32 cellular contexts compared by ENCODE assay signal in the genomic region with DNA sequence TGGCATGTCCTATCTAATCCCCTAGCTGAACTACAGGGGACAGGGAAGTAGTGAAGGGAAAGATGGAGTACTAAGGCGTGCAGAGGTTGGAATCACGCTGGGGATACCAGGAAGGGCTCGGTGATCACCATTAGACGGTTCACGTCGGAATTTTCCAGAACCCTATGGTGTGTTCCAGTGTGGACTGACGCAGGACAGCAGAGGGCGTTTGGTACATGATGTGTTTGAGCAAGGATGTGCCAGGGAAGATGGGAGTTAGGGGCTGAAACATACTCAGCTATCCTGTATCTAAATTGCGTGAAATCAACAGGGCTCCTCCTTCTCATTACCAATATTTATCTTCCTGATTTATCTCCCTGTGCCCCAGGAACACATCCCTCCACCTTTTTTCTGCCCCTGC. TPM values are rescaled to one million over a fixed set of nuclear protein-coding genes. Genes with fewer than 3 reads are reported as not detected.
A peak's percentile ranks its signal among the peaks of the same experiment; 100 is the strongest.
DNase-seq lines count a peak whose midpoint lies in the region; ATAC-seq, FAIRE-seq and TF ChIP-seq lines count a peak whose summit lies in the region.
"Had no signal": no experiment of that assay in that cellular context is flagged by ENCODE, and none has a peak within 500 bp of the region (broad histone marks: within the 10 kb centered on the region; RNA-seq: fewer than 3 reads in every experiment).

No MANE protein-coding gene starts in this region.

- intact Hi-C loops in K562 (cut with micrococcal nuclease): loop anchor here (5.0 to 10.0 kb wide), 2 partner anchors 67 to 660 kb away; no protein-coding TSS in a partner anchor
- intact Hi-C loops in CD4-positive, alpha-beta T cell (cut with DNase I, micrococcal nuclease): no loop called here

- no peaks in the 10 kb centered on the region for H4K20me1 ChIP-seq in K562 (replicated peaks; ENCODE audit: control insufficient read depth, insufficient read depth, low read length)
- no peaks in the 10 kb centered on the region for H4K20me1 ChIP-seq in Karpas-422 (ENCODE audit: insufficient read depth, low read depth, low read length)

- no peaks in the 10 kb centered on the region for H3K79me1 ChIP-seq in mesenchymal stem cell (replicated peaks; ENCODE audit: low read length, poor library complexity, severe bottlenecking)

- peak; percentile 20 for FAIRE-seq in GM12891 (lab: Jason Lieb, UNC)
- FAIRE-seq in K562 (lab: Jason Lieb, UNC): no peak
- FAIRE-seq: bronchial epithelial cell, D721Med had no signal

- H3K27me3 ChIP-seq in BE2C (no peaks in the 10 kb centered on the region), K562 (ENCODE audit: control insufficient read depth in 2 of 2, insufficient read depth in 2 of 2, low read length in 2 of 2) (peaks cover under 1 to 5% of the 10 kb centered on the region in 2 experiments; a peak in 2 of 5 replicates), mesenchymal stem cell (ENCODE audit: control insufficient read depth in 1 of 2, insufficient read depth in 1 of 2, low read length in 2 of 2) (peaks cover 0 to 15% of the 10 kb centered on the region in 2 experiments), Karpas-422 (ENCODE audit: low read length) (no peaks in the 10 kb centered on the region)
- H3K27me3 ChIP-seq in CD4-positive, alpha-beta T cell (ENCODE audit: control insufficient read depth, insufficient read depth, low read length): no peaks in the 10 kb centered on the region
- H3K27me3 ChIP-seq: ovary, vagina had no signal

- H3K9ac ChIP-seq in K562 (ENCODE audit: insufficient read depth in 1 of 2, low read depth in 2 of 2, low read length in 2 of 2) (no peak overlapping the region), mesenchymal stem cell (ENCODE audit: low read length) (no peak overlapping the region), Karpas-422 (ENCODE audit: low read length) (no peak overlapping the region)

- H3K27ac Mint-ChIP-seq in CD4-positive, alpha-beta T cell: no peak overlapping the region
- H3K27ac Mint-ChIP-seq: activated CD8-positive, alpha-beta T cell treated with anti-CD3 and anti-CD28 coated beads, Interleukin-2, amount 10 ng/mL, durations not matched to agents 7 days and 5 days; activated naive CD4-positive, alpha-beta T cell treated with anti-CD3 and anti-CD28 coated beads, Interleukin-2, amount 50 U/mL, for 24 hours; activated T-helper 17 cell treated with anti-CD3 and anti-CD28 coated beads, Interleukin-2, amount 50 U/mL, for 72 hours had no signal

- no peaks in the 10 kb centered on the region for H3K9me1 ChIP-seq in K562 (ENCODE audit: control insufficient read depth, insufficient read depth, low read length)

- no peak overlapping the region for H3K18ac ChIP-seq in mesenchymal stem cell (ENCODE audit: low read depth in 1 of 2, low read length in 2 of 2)

- H4K91ac ChIP-seq in mesenchymal stem cell (ENCODE audit: low read length): no peak overlapping the region

- no peaks in the 10 kb centered on the region for H3K9me3 Mint-ChIP-seq in CD4-positive, alpha-beta T cell
- H3K9me3 Mint-ChIP-seq: activated naive CD4-positive, alpha-beta T cell treated with anti-CD3 and anti-CD28 coated beads, Interleukin-2, amount 50 U/mL, for 24 hours; activated T-helper 17 cell treated with anti-CD3 and anti-CD28 coated beads, Interleukin-2, amount 50 U/mL, for 72 hours had no signal

- H4K8ac ChIP-seq in mesenchymal stem cell (ENCODE audit: low read length): no peak overlapping the region

- no peaks in the 10 kb centered on the region for H3K9me3 ChIP-seq in BE2C
- H3K9me3 ChIP-seq in K562 (replicated peaks; ENCODE audit: control insufficient read depth, insufficient read depth, low read depth, low read length): no peaks in the 10 kb centered on the region
- no peaks in the 10 kb centered on the region for H3K9me3 ChIP-seq in mesenchymal stem cell (ENCODE audit: control insufficient read depth, low read length)
- H3K9me3 ChIP-seq in Karpas-422 (ENCODE audit: low read length): no peaks in the 10 kb centered on the region
- no peaks in the 10 kb centered on the region for H3K9me3 ChIP-seq in CD4-positive, alpha-beta T cell (ENCODE audit: control insufficient read depth, low read length)
- H3K9me3 ChIP-seq: ovary, thoracic aorta, vagina had no signal

- H3K27ac ChIP-seq in K562 (ENCODE audit: extremely low read depth, low read depth, low read length): no peak overlapping the region
- H3K27ac ChIP-seq in mesenchymal stem cell (ENCODE audit: low read length, poor library complexity, severe bottlenecking): peak overlapping the region; percentile 62
- H3K27ac ChIP-seq in Karpas-422 (ENCODE audit: low read length): no peak overlapping the region
- H3K27ac ChIP-seq in CD4-positive, alpha-beta T cell (ENCODE audit: low read depth, low read length): no peak overlapping the region
- H3K27ac ChIP-seq: HL-60, ovary, thoracic aorta, vagina had no signal

- ATAC-seq in K562 (peak; percentile 49; the same call in 2 of the 3 replicates), HG03460 (IDR thresholded peaks at IDR 0.05; ENCODE audit: unreplicated experiment) (no peak)
- ATAC-seq in CD4-positive, alpha-beta T cell (ENCODE audit: poor library complexity): no peak
- ATAC-seq: activated CD8-positive, alpha-beta T cell treated with anti-CD3 and anti-CD28 coated beads, Interleukin-2, amount 10 ng/mL, durations not matched to agents 7 days and 5 days; activated T-helper 17 cell treated with anti-CD3 and anti-CD28 coated beads, Interleukin-2, amount 50 U/mL, for 72 hours; left colon had no signal

- TF ChIP-seq EP300 in K562 (IDR thresholded peaks at IDR 0.05; ENCODE audit: low read length): no peak

- POLR2A ChIA-PET in K562 (lab: Yijun Ruan, JAX): no interaction called here
- POLR2A ChIA-PET in CD4-positive, alpha-beta T cell (lab: Charles Lee): no interaction called here

- H3K4me3 ChIP-seq in BE2C (ENCODE audit: low read depth, low read length) (no peak overlapping the region), K562 (no peak overlapping the region), mesenchymal stem cell (ENCODE audit: insufficient read depth in 1 of 2, low read depth in 1 of 2, low read length in 2 of 2) (no peak overlapping the region), Karpas-422 (ENCODE audit: low read length) (no peak overlapping the region)
- H3K4me3 ChIP-seq: ovary, smooth muscle cell, thoracic aorta, vagina had no signal

- H3K36me3 Mint-ChIP-seq in CD4-positive, alpha-beta T cell (ENCODE audit: low read depth): peaks cover 40% of the 10 kb centered on the region

- H3K4ac ChIP-seq in mesenchymal stem cell (ENCODE audit: low read depth in 1 of 2, low read length in 2 of 2): no peak overlapping the region

- DNase-seq in BE2C (no peak), GM12891 (ENCODE audit: insufficient read length, low spot score) (no peak), K562 (ENCODE audit: extremely low read depth in 1 of 4, low spot score in 3 of 4) (peak in 1 of 4 experiments; percentile 3), mesenchymal stem cell (no peak), Karpas-422 (no peak), NCI-H69 (lab: John Stamatoyannopoulos, UW) (no peak)
- no peak for DNase-seq in CD4-positive, alpha-beta T cell
- DNase-seq: activated CD8-positive, alpha-beta T cell treated with anti-CD3 and anti-CD28 coated beads, Interleukin-2, amount 10 ng/mL, durations not matched to agents 7 days and 5 days; anterior cingulate cortex; C1 segment of cervical spinal cord; DND-41; hippocampal formation; Kasumi-1; left colon; NCI-H1417; NCI-H2081; ovary; retina; SIG-M5; stimulated activated naive CD4-positive, alpha-beta T cell treated with Interleukin-2 at 50 U/mL for 16 hours; SW 1271 had no signal

- TF ChIP-seq CTCF in BE2C (IDR thresholded peaks at IDR 0.05; ENCODE audit: low read depth, low read length) (peak; percentile 26; the same call in 1 of the 2 replicates), K562 (IDR thresholded peaks at IDR 0.05 in 2 of 3, conservative IDR thresholded peaks at IDR 0.05 in 1 of 3; ENCODE audit: insufficient read depth in 2 of 3, low read depth in 1 of 3, low read length in 3 of 3) (no peak; a peak in 1 of 6 replicates)
- no peak for TF ChIP-seq CTCF in CD4-positive, alpha-beta T cell (IDR thresholded peaks at IDR 0.05)

- TF ChIP-seq POLR2A in GM12891 (IDR thresholded peaks at IDR 0.05; ENCODE audit: low read depth, low read length): no peak
- TF ChIP-seq POLR2A in K562 (conservative IDR thresholded peaks at IDR 0.05): peak; percentile 37; the same call in 1 of the 2 replicates

- H2BK15ac ChIP-seq in mesenchymal stem cell (ENCODE audit: low read depth, poor library complexity, severe bottlenecking): no peak overlapping the region

- no peaks in the 10 kb centered on the region for H3K4me1 Mint-ChIP-seq in CD4-positive, alpha-beta T cell (ENCODE audit: low read depth)
- H3K4me1 Mint-ChIP-seq: activated naive CD4-positive, alpha-beta T cell treated with anti-CD3 and anti-CD28 coated beads, Interleukin-2, amount 50 U/mL, for 24 hours; activated T-helper 17 cell treated with anti-CD3 and anti-CD28 coated beads, Interleukin-2, amount 50 U/mL, for 72 hours had no signal

- no peaks in the 10 kb centered on the region for H3K36me3 ChIP-seq in BE2C
- H3K36me3 ChIP-seq in K562 (ENCODE audit: control insufficient read depth, insufficient read depth, low read length): peaks cover 49% of the 10 kb centered on the region; the same call in 2 of the 3 replicates
- H3K36me3 ChIP-seq in mesenchymal stem cell (ENCODE audit: control insufficient read depth in 1 of 2, insufficient read depth in 2 of 2, low read depth in 1 of 2, low read length in 2 of 2): peaks cover 0 to 34% of the 10 kb centered on the region in 2 experiments
- peaks cover 4% of the 10 kb centered on the region; the same call in 1 of the 2 replicates for H3K36me3 ChIP-seq in Karpas-422 (ENCODE audit: insufficient read depth, low read length)
- H3K36me3 ChIP-seq: ovary, thoracic aorta had no signal

- H3K4me2 ChIP-seq in K562 (ENCODE audit: insufficient read depth, low read length) (no peak overlapping the region), mesenchymal stem cell (ENCODE audit: low read length, poor library complexity, severe bottlenecking) (no peak overlapping the region), Karpas-422 (ENCODE audit: low read depth, low read length, poor library complexity, severe bottlenecking) (no peak overlapping the region)
- H3K4me2 ChIP-seq: smooth muscle cell had no signal

- H3K9me2 ChIP-seq in Karpas-422 (replicated peaks; ENCODE audit: insufficient read depth, low read length): no peaks in the 10 kb centered on the region

- peak overlapping the region; percentile 69 for H2AK5ac ChIP-seq in mesenchymal stem cell (ENCODE audit: low read length, severe bottlenecking)

- 80% methylated on average over 7 of the region's 9 CpGs for WGBS in K562 (ENCODE audit: insufficient coverage, low coverage, missing lambda C conversion rate)
- over 99% methylated on average over 7 of the region's 9 CpGs for WGBS in mesenchymal stem cell

- no peak overlapping the region for H3K4me3 Mint-ChIP-seq in CD4-positive, alpha-beta T cell
- H3K4me3 Mint-ChIP-seq: activated CD8-positive, alpha-beta T cell treated with anti-CD3 and anti-CD28 coated beads, Interleukin-2, amount 10 ng/mL, durations not matched to agents 7 days and 5 days; activated naive CD4-positive, alpha-beta T cell treated with anti-CD3 and anti-CD28 coated beads, Interleukin-2, amount 50 U/mL, for 24 hours; activated T-helper 17 cell treated with anti-CD3 and anti-CD28 coated beads, Interleukin-2, amount 50 U/mL, for 72 hours had no signal

- no TSS peak for BruUV-seq in K562 (replicated peaks; lab: Mats Ljungman, UMichigan)

- CTCF ChIA-PET in K562 (lab: Yijun Ruan, JAX; ENCODE audit: low intra/inter-chr PET ratio): no interaction called here
- CTCF ChIA-PET in CD4-positive, alpha-beta T cell (lab: Charles Lee): no interaction called here

- in situ Hi-C loops in K562 (cut with MboI): loop anchor here (10.0 to 25.0 kb wide), 2 partner anchors 70 to 662 kb away; no protein-coding TSS in a partner anchor

- no peaks in the 10 kb centered on the region for H3K27me3 Mint-ChIP-seq in CD4-positive, alpha-beta T cell
- H3K27me3 Mint-ChIP-seq: activated naive CD4-positive, alpha-beta T cell treated with anti-CD3 and anti-CD28 coated beads, Interleukin-2, amount 50 U/mL, for 24 hours; activated T-helper 17 cell treated with anti-CD3 and anti-CD28 coated beads, Interleukin-2, amount 50 U/mL, for 72 hours had no signal

- H3K4me1 ChIP-seq in BE2C (no peaks in the 10 kb centered on the region), K562 (replicated peaks in 1 of 2; ENCODE audit: control insufficient read depth in 2 of 2, insufficient read depth in 2 of 2, low read length in 2 of 2) (no peaks in the 10 kb centered on the region), mesenchymal stem cell (ENCODE audit: control insufficient read depth, insufficient read depth, low read depth, low read length) (peaks cover 6% of the 10 kb centered on the region), Karpas-422 (ENCODE audit: low read length) (no peaks in the 10 kb centered on the region)
- H3K4me1 ChIP-seq: vagina had no signal

- TF ChIP-seq RAD21 in K562 (CRISPR knock-in tag; conservative IDR thresholded peaks at IDR 0.05 in 1 of 2, IDR thresholded peaks at IDR 0.05 in 1 of 2): no peak; a peak in 1 of 4 replicates

- H3K14ac ChIP-seq in mesenchymal stem cell (ENCODE audit: low read length in 2 of 2): no peak overlapping the region

- H2BK5ac ChIP-seq in mesenchymal stem cell (ENCODE audit: low read depth, low read length, poor library complexity, severe bottlenecking): no peak overlapping the region

- no peak overlapping the region for H2AFZ ChIP-seq in K562 (ENCODE audit: low read depth, low read length)
- H2AFZ ChIP-seq in mesenchymal stem cell (ENCODE audit: low read depth, low read length): no peak overlapping the region
- H2AFZ ChIP-seq in Karpas-422 (ENCODE audit: low read length): no peak overlapping the region

- H2BK12ac ChIP-seq in mesenchymal stem cell (ENCODE audit: low read length in 2 of 2): no peak overlapping the region

- no peaks in the 10 kb centered on the region for H3K79me2 ChIP-seq in K562 (ENCODE audit: control insufficient read depth, insufficient read depth, low read length)
- no peaks in the 10 kb centered on the region for H3K79me2 ChIP-seq in Karpas-422 (ENCODE audit: low read length)

- no peak overlapping the region for H3K23ac ChIP-seq in mesenchymal stem cell (ENCODE audit: low read length in 2 of 2)

- no peak overlapping the region for H2BK120ac ChIP-seq in mesenchymal stem cell (ENCODE audit: low read depth, low read length)

RNA-seq across cellular contexts. Expression of gene PRPS2, which starts 33.7 kb away (rescaled TPM):
- polyA plus RNA-seq in BE2C (2012; ENCODE audit: insufficient read depth, insufficient read length, low read depth): 15.3 TPM
- polyA plus RNA-seq in GM12891 (2012; ENCODE audit: low read depth, missing spikeins): 39.1 TPM
- total RNA-seq in K562 (2011; cell fraction: chromatin; rRNA removed; ENCODE audit: low replicate concordance): 17.4 and 22.8 TPM in 2 replicates
- 10.5 and 13.6 TPM in 2 replicates for total RNA-seq in K562 (2011; cell fraction: nucleolus; rRNA removed)
- total RNA-seq in K562 (2011; cell fraction: nucleoplasm; rRNA removed): 14.6 and 24.0 TPM in 2 replicates
- total RNA-seq in K562 (2014; rRNA removed): 58.9 and 59.4 TPM in 2 replicates
- 76.3 and 80.4 TPM in 2 replicates for total RNA-seq in K562 (2014; rRNA removed; fragmentation: Illumina TruSeq; extraction: Trizol)
- total RNA-seq in K562 (2015; rRNA removed; fragmentation: Illumina TruSeq; extraction: Trizol): 58.1 and 62.1 TPM in 2 replicates
- total RNA-seq in K562 (2021): 84.2 and 85.0 TPM in 2 replicates
- polyA plus RNA-seq in K562 (2011; rRNA removed): 40.5 and 68.6 TPM in 2 replicates
- 42.0 and 52.5 TPM in 2 replicates for polyA plus RNA-seq in K562 (2011; cell fraction: cytosol; rRNA removed)
- 23.4 and 28.4 TPM in 2 replicates for polyA plus RNA-seq in K562 (2011; cell fraction: nucleus; rRNA removed)
- polyA plus RNA-seq in K562 (2012): 41.3 and 48.9 TPM in 2 replicates
- 60.9 and 61.9 TPM in 2 replicates for polyA plus RNA-seq in K562 (2014; fragmentation: Illumina TruSeq; extraction: Trizol)
- polyA plus RNA-seq in K562 (2014; fragmentation: Nextera tagmentation; extraction: Ambion mirVana): 10 to 100 TPM; 60.9 to 62.7 TPM
- 50.3 and 51.2 TPM in 2 replicates for polyA plus RNA-seq in K562 (2014; rRNA removed)
- polyA minus RNA-seq in K562 (2011; rRNA and poly(A)+ RNA removed): 91.5 and 159 TPM in 2 replicates
- 64.9 and 92.6 TPM in 2 replicates for polyA minus RNA-seq in K562 (2011; cell fraction: cytosol; rRNA and poly(A)+ RNA removed)
- 20.3 and 20.7 TPM in 2 replicates for polyA minus RNA-seq in K562 (2011; cell fraction: nucleus; rRNA and poly(A)+ RNA removed)
- polyA plus RNA-seq in mesenchymal stem cell (2013, experiment 1 of 2): 7.4 TPM
- polyA plus RNA-seq in mesenchymal stem cell (2013, experiment 2 of 2): 8.2 TPM
- total RNA-seq in Karpas-422 (2014; rRNA removed; shearing (Covaris generic); ENCODE audit: low replicate concordance): 56.6 and 74.6 TPM in 2 replicates
- total RNA-seq in CD4-positive, alpha-beta T cell: 10 to 100 TPM; 13.2 to 17.7 TPM

RNA-seq across cellular contexts. Expression of gene TLR7, which starts 41.9 kb away (rescaled TPM):
- polyA plus RNA-seq in BE2C (2012; ENCODE audit: insufficient read depth, insufficient read length, low read depth): 0.17 TPM
- 11.8 TPM for polyA plus RNA-seq in GM12891 (2012; ENCODE audit: low read depth, missing spikeins)
- total RNA-seq in K562 (2011; cell fraction: chromatin; rRNA removed; ENCODE audit: low replicate concordance): not detected in 2 replicates
- not detected in 2 replicates for total RNA-seq in K562 (2011; cell fraction: nucleolus; rRNA removed)
- total RNA-seq in K562 (2011; cell fraction: nucleoplasm; rRNA removed): not detected in 2 replicates
- total RNA-seq in K562 (2014; rRNA removed) (not detected in 2 replicates), K562 (2014; rRNA removed; fragmentation: Illumina TruSeq; extraction: Trizol) (not detected in 2 replicates), K562 (2015; rRNA removed; fragmentation: Illumina TruSeq; extraction: Trizol) (not detected in 2 replicates), K562 (2021) (0.07 TPM in 1 of 2 replicates, not detected in the other)
- polyA plus RNA-seq in K562 (2011; rRNA removed) (not detected in 2 replicates), K562 (2014; fragmentation: Illumina TruSeq; extraction: Trizol) (not detected in 2 replicates), K562 (2014; fragmentation: Nextera tagmentation; extraction: Ambion mirVana) (under 1 TPM; 0.04 to 0.13 TPM), K562 (2014; rRNA removed) (not detected in 2 replicates)
- polyA plus RNA-seq in K562 (2011; cell fraction: cytosol; rRNA removed): not detected in 2 replicates
- polyA plus RNA-seq in K562 (2011; cell fraction: nucleus; rRNA removed): not detected in 2 replicates
- 0.09 and 0.21 TPM in 2 replicates for polyA plus RNA-seq in K562 (2012)
- not detected in 2 replicates for polyA minus RNA-seq in K562 (2011; rRNA and poly(A)+ RNA removed)
- not detected in 2 replicates for polyA minus RNA-seq in K562 (2011; cell fraction: cytosol; rRNA and poly(A)+ RNA removed)
- polyA minus RNA-seq in K562 (2011; cell fraction: nucleus; rRNA and poly(A)+ RNA removed): not detected in 2 replicates
- polyA plus RNA-seq in mesenchymal stem cell (2013, experiment 1 of 2): not detected
- not detected for polyA plus RNA-seq in mesenchymal stem cell (2013, experiment 2 of 2)
- total RNA-seq in Karpas-422 (2014; rRNA removed; shearing (Covaris generic); ENCODE audit: low replicate concordance): 0.29 and 0.86 TPM in 2 replicates
- total RNA-seq in CD4-positive, alpha-beta T cell: under 1 TPM in 1 of 2 experiments, not detected in 1; 0.06 TPM
- total RNA-seq: activated T-helper 17 cell treated with anti-CD3 and anti-CD28 coated beads, Interleukin-2, amount 50 U/mL, for 72 hours; bronchial epithelial cell; lung microvascular endothelial cell; vagina had no signal
- polyA plus RNA-seq: neural cell, smooth muscle cell had no signal
